9 cellular contexts compared by ENCODE assay signal in genomic region chr12:24560867-24561266, GRCh38.
DNase-seq lines count a peak whose midpoint lies in the region; ATAC-seq and TF ChIP-seq lines count a peak whose summit lies in the region.
"Had no signal": no experiment of that assay in that cellular context is flagged by ENCODE, and none has a peak within 500 bp of the region (broad histone marks: within the 10 kb centered on the region; RNA-seq: fewer than 3 reads in every experiment).

No MANE protein-coding gene starts in this region.

- peaks cover 45% of the 10 kb centered on the region for H3K27me3 ChIP-seq in iPS-18a (ENCODE audit: control insufficient read depth, insufficient read depth, low read length)

- H3K9me3 ChIP-seq in iPS-18a (ENCODE audit: control insufficient read depth, low read depth, low read length): no peaks in the 10 kb centered on the region

- no peaks in the 10 kb centered on the region for H3K36me3 ChIP-seq in iPS-18a (ENCODE audit: control insufficient read depth, low read depth, low read length)

- ATAC-seq in activated CD8-positive, alpha-beta T cell treated with anti-CD3 and anti-CD28 coated beads, Interleukin-2, amount 10 ng/mL, durations not matched to agents 7 days and 5 days: no peak
- ATAC-seq in stimulated activated effector memory CD8-positive, alpha-beta T cell treated with anti-CD3 and anti-CD28 coated beads, Interleukin-12 subunit alpha, Interleukin-12 subunit beta, amount 100 ng/mL, for 72 hours: no peak
- ATAC-seq in GM19328 (IDR thresholded peaks at IDR 0.05; ENCODE audit: unreplicated experiment): no peak

- no peak for TF ChIP-seq CTCF in HFF-Myc (IDR thresholded peaks at IDR 0.05; ENCODE audit: low read depth, low read length, missing control alignments)

- H3K4me1 Mint-ChIP-seq in activated CD8-positive, alpha-beta T cell treated with anti-CD3 and anti-CD28 coated beads, Interleukin-2, amount 10 ng/mL, durations not matched to agents 7 days and 5 days (ENCODE audit: low read depth): peaks cover 16% of the 10 kb centered on the region
- H3K4me1 Mint-ChIP-seq in stimulated activated effector memory CD8-positive, alpha-beta T cell treated with anti-CD3 and anti-CD28 coated beads, Interleukin-12 subunit alpha, Interleukin-12 subunit beta, amount 100 ng/mL, for 72 hours: peaks cover 31% of the 10 kb centered on the region

- H3K9ac ChIP-seq in iPS-18a (ENCODE audit: low read length): peak overlapping the region; percentile 79

- no peak overlapping the region for H3K27ac ChIP-seq in iPS-18a (ENCODE audit: low read length)

- H3K4me3 ChIP-seq in HFF-Myc (replicated peaks; ENCODE audit: low read depth, low read length) (peak overlapping the region; percentile 54), iPS-18a (ENCODE audit: low read length) (peak overlapping the region; percentile 96)

- peaks cover 60% of the 10 kb centered on the region for H3K27me3 Mint-ChIP-seq in activated CD8-positive, alpha-beta T cell treated with anti-CD3 and anti-CD28 coated beads, Interleukin-2, amount 10 ng/mL, durations not matched to agents 7 days and 5 days (ENCODE audit: low read depth)

- H3K36me3 Mint-ChIP-seq in activated CD8-positive, alpha-beta T cell treated with anti-CD3 and anti-CD28 coated beads, Interleukin-2, amount 10 ng/mL, durations not matched to agents 7 days and 5 days (ENCODE audit: low read depth): no peaks in the 10 kb centered on the region
- no peaks in the 10 kb centered on the region for H3K36me3 Mint-ChIP-seq in stimulated activated effector memory CD8-positive, alpha-beta T cell treated with anti-CD3 and anti-CD28 coated beads, Interleukin-12 subunit alpha, Interleukin-12 subunit beta, amount 100 ng/mL, for 72 hours

- peaks cover 31% of the 10 kb centered on the region for H3K4me1 ChIP-seq in iPS-18a (ENCODE audit: control insufficient read depth, low read depth, low read length)

- H3K4me3 Mint-ChIP-seq in activated CD8-positive, alpha-beta T cell treated with anti-CD3 and anti-CD28 coated beads, Interleukin-2, amount 10 ng/mL, durations not matched to agents 7 days and 5 days: peak overlapping the region; percentile 59
- H3K4me3 Mint-ChIP-seq in stimulated activated effector memory CD8-positive, alpha-beta T cell treated with anti-CD3 and anti-CD28 coated beads, Interleukin-12 subunit alpha, Interleukin-12 subunit beta, amount 100 ng/mL, for 72 hours: peak overlapping the region; percentile 74

- POLR2A ChIA-PET in activated CD8-positive, alpha-beta T cell treated with anti-CD3 and anti-CD28 coated beads, Interleukin-2, amount 10 ng/mL, durations not matched to agents 7 days and 5 days (lab: Charles Lee): no interaction called here

- H3K27ac Mint-ChIP-seq in activated CD8-positive, alpha-beta T cell treated with anti-CD3 and anti-CD28 coated beads, Interleukin-2, amount 10 ng/mL, durations not matched to agents 7 days and 5 days: no peak overlapping the region
- H3K27ac Mint-ChIP-seq in stimulated activated effector memory CD8-positive, alpha-beta T cell treated with anti-CD3 and anti-CD28 coated beads, Interleukin-12 subunit alpha, Interleukin-12 subunit beta, amount 100 ng/mL, for 72 hours: no peak overlapping the region

- no peaks in the 10 kb centered on the region for H3K9me3 Mint-ChIP-seq in activated CD8-positive, alpha-beta T cell treated with anti-CD3 and anti-CD28 coated beads, Interleukin-2, amount 10 ng/mL, durations not matched to agents 7 days and 5 days (ENCODE audit: insufficient read depth)
- H3K9me3 Mint-ChIP-seq in stimulated activated effector memory CD8-positive, alpha-beta T cell treated with anti-CD3 and anti-CD28 coated beads, Interleukin-12 subunit alpha, Interleukin-12 subunit beta, amount 100 ng/mL, for 72 hours: no peaks in the 10 kb centered on the region

- DNase-seq in HFF-Myc (ENCODE audit: extremely low read depth, low read depth) (no peak), kidney tubule cell (ENCODE audit: low spot score) (no peak), A172 (ENCODE audit: low spot score) (no peak), SW480 (ENCODE audit: low spot score) (no peak)
- no peak for DNase-seq in activated CD8-positive, alpha-beta T cell treated with anti-CD3 and anti-CD28 coated beads, Interleukin-2, amount 10 ng/mL, durations not matched to agents 7 days and 5 days
- no peak for DNase-seq in stimulated activated effector memory CD8-positive, alpha-beta T cell treated with anti-CD3 and anti-CD28 coated beads, Interleukin-12 subunit alpha, Interleukin-12 subunit beta, amount 100 ng/mL, for 72 hours (ENCODE audit: low spot score in 2 of 2)
- DNase-seq: SHP77 had no signal

- CTCF ChIA-PET in activated CD8-positive, alpha-beta T cell treated with anti-CD3 and anti-CD28 coated beads, Interleukin-2, amount 10 ng/mL, durations not matched to agents 7 days and 5 days (lab: Charles Lee): no interaction called here
